ENCODE assay signal across 2 cellular contexts in genomic region chrX:119721926-119722325, GRCh38.
TF ChIP-seq lines count a peak whose summit lies in the region.

No MANE protein-coding gene starts in this region.

TF ChIP-seq in HEK293, 187 proteins besides CTCF, POLR2A, EP300 and RAD21 (continued from another document):
- TF ChIP-seq ZNF362 (tag by site-specific recombination; IDR thresholded peaks at IDR 0.05), result no peak
- TF ChIP-seq ZNF157 (tag by site-specific recombination; IDR thresholded peaks at IDR 0.05), result no peak
- TF ChIP-seq SCRT1 (tag by site-specific recombination; IDR thresholded peaks at IDR 0.05; ENCODE audit: borderline replicate concordance), result peak; percentile 76
TF ChIP-seq in HEK293: peak in this region for 4.

TF ChIP-seq in K562, 482 proteins besides CTCF, POLR2A, EP300 and RAD21 (continued from another document):
- TF ChIP-seq NR1H2 (CRISPR knock-in tag; IDR thresholded peaks at IDR 0.05), result no peak
- 0 out of 4 replicates have a peak, but pooled peaks of 1 of the 2 experiments have one; percentile 34 for TF ChIP-seq KDM1A (IDR thresholded peaks at IDR 0.05)
- TF ChIP-seq FOXJ2 (tag; IDR thresholded peaks at IDR 0.05), result no peak
TF ChIP-seq in K562: peak in this region for 3.
